8 cellular contexts compared by ENCODE assay signal in genomic region chr1:100894622-100895539, GRCh38. TPM values are rescaled to one million over a fixed set of nuclear protein-coding genes. Genes with fewer than 3 reads are reported as not detected.
DNase-seq lines count a peak whose midpoint lies in the region; ATAC-seq, FAIRE-seq and TF ChIP-seq lines count a peak whose summit lies in the region.

Gene EXTL2, minus strand, starts transcription at chr1:100894842. Its CDS starts 6,085 bp downstream, at chr1:100888757.

- H3K4me3 ChIP-seq in OCI-LY3 (ENCODE audit: low read length), result peak within 1 kb of the TSS; percentile 99

- peak; percentile 21 for DNase-seq in D721Med (ENCODE audit: insufficient read length, low spot score)
- DNase-seq in HuH-7 (ENCODE audit: low spot score), result peak; percentile 64
- DNase-seq in activated T-cell treated with anti-CD3 and anti-CD28 coated beads, Interleukin-2, amount 50 U/mL, for 24 hours, result peak; percentile 77
- DNase-seq in erythroblast (lab: John Stamatoyannopoulos, UW), result peak; percentile 58 to 63
- DNase-seq in mucosa of gallbladder (ENCODE audit: low spot score), result peak; percentile 86
- DNase-seq in stimulated activated CD8-positive, alpha-beta memory T cell treated with anti-CD3 and anti-CD28 coated beads, Interleukin-7, amount 100 ng/mL, for 1 hour (ENCODE audit: low read depth in 2 of 2), result peak; percentile 16 to 24

- no peaks in the 10 kb centered on the region for H3K9me3 ChIP-seq in OCI-LY3 (ENCODE audit: insufficient read depth, low read length)

- H2AFZ ChIP-seq in OCI-LY3 (ENCODE audit: low read depth, low read length), result peak within 1 kb of the TSS; percentile 97

- no peak for FAIRE-seq in D721Med (lab: Jason Lieb, UNC)

- H3K4me1 Mint-ChIP-seq in activated T-cell treated with anti-CD3 and anti-CD28 coated beads, Interleukin-2, amount 50 U/mL, for 24 hours (ENCODE audit: low read depth), result peaks cover 57% of the 10 kb centered on the region

- H3K4me1 ChIP-seq in OCI-LY3 (ENCODE audit: low read length), result peaks cover 17% of the 10 kb centered on the region

- H3K27ac Mint-ChIP-seq in activated T-cell treated with anti-CD3 and anti-CD28 coated beads, Interleukin-2, amount 50 U/mL, for 24 hours, result peak within 1 kb of the TSS; percentile 99

- peaks cover 17% of the 10 kb centered on the region for H3K79me2 ChIP-seq in OCI-LY3 (ENCODE audit: low read length)

- H3K9ac ChIP-seq in OCI-LY3 (ENCODE audit: low read length), result peak within 1 kb of the TSS; percentile 96

- peak; percentile 33 for TF ChIP-seq POLR2A in erythroblast (IDR thresholded peaks at IDR 0.05; ENCODE audit: low read length)

- peaks cover 11% of the 10 kb centered on the region for H3K9me3 Mint-ChIP-seq in activated T-cell treated with anti-CD3 and anti-CD28 coated beads, Interleukin-2, amount 50 U/mL, for 24 hours

- peak within 1 kb of the TSS; percentile 84 for H3K27ac ChIP-seq in OCI-LY3 (ENCODE audit: low read length)

- no peaks in the 10 kb centered on the region for H4K20me1 ChIP-seq in OCI-LY3 (ENCODE audit: insufficient read depth, low read length)

- peaks cover 68% of the 10 kb centered on the region for H3K36me3 Mint-ChIP-seq in activated T-cell treated with anti-CD3 and anti-CD28 coated beads, Interleukin-2, amount 50 U/mL, for 24 hours (ENCODE audit: low read depth)

- peak; percentile 42 for ATAC-seq in GM21447 (IDR thresholded peaks at IDR 0.05; ENCODE audit: unreplicated experiment)

- TF ChIP-seq CTCF in D721Med (IDR thresholded peaks at IDR 0.05; ENCODE audit: insufficient read depth, missing control alignments) (no peak), OCI-LY3 (IDR thresholded peaks at IDR 0.05; ENCODE audit: low read depth, low read length) (no peak)

- no peaks in the 10 kb centered on the region for H3K27me3 ChIP-seq in OCI-LY3 (ENCODE audit: low read depth, low read length)

- peak within 1 kb of the TSS; percentile 76 for H3K4me2 ChIP-seq in OCI-LY3 (ENCODE audit: low read length)

- H3K36me3 ChIP-seq in OCI-LY3 (replicated peaks; ENCODE audit: low read depth, low read length), result peaks cover 3% of the 10 kb centered on the region

- peak within 1 kb of the TSS; percentile 98 for H3K4me3 Mint-ChIP-seq in activated T-cell treated with anti-CD3 and anti-CD28 coated beads, Interleukin-2, amount 50 U/mL, for 24 hours

- no peaks in the 10 kb centered on the region for H3K27me3 Mint-ChIP-seq in activated T-cell treated with anti-CD3 and anti-CD28 coated beads, Interleukin-2, amount 50 U/mL, for 24 hours

RNA-seq across cellular contexts. Expression of gene EXTL2, which starts in this region (rescaled TPM):
- total RNA-seq in mucosa of gallbladder, result 12.8 TPM

Comparison
In these comparisons a context has a peak if more than half of its experiments do, and no peak if none do; other contexts are left out.
1. Peak in every context shown above with its lines: DNase-seq, ATAC-seq, H3K4me3 ChIP-seq and H3K27ac ChIP-seq.
2. DNase-seq: peak in every context shown above with its lines; median percentile 86 in mucosa of gallbladder; 77 in activated T-cell treated with anti-CD3 and anti-CD28 coated beads, Interleukin-2, amount 50 U/mL, for 24 hours; 64 in HuH-7; 60 in erythroblast; 21 in D721Med; 20 in stimulated activated CD8-positive, alpha-beta memory T cell treated with anti-CD3 and anti-CD28 coated beads, Interleukin-7, amount 100 ng/mL, for 1 hour.